In the genomic region with DNA sequence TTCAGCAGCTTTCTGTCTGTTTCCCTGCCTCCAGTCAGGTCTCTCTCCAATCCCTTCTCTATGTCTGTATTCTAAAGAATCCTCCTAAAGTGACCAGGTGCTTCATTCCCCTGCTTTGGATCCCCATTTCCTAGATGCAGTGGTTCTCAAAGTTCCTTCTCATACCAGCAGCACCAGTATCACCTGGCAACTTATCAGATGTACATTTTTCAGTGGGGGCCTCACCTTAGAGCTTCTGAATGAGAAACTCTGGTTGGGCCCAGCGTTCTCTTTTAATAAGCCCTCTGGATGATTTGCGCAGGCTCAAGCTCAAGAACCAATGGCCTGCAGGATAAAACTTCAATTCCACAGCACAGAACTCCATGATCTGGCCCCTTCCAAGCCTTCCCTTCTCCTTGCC, we compare ENCODE assay signal across 18 cellular contexts. TPM values are rescaled to one million over a fixed set of nuclear protein-coding genes. Genes with fewer than 3 reads are reported as not detected.
A peak's percentile ranks its signal among the peaks of the same experiment; 100 is the strongest.
DNase-seq lines count a peak whose midpoint lies in the region; ATAC-seq and TF ChIP-seq lines count a peak whose summit lies in the region.
"Had no signal": no experiment of that assay in that cellular context is flagged by ENCODE, and none has a peak within 500 bp of the region (broad histone marks: within the 10 kb centered on the region; RNA-seq: fewer than 3 reads in every experiment).

No MANE protein-coding gene starts in this region.

- H3K14ac ChIP-seq in trophoblast cell (ENCODE audit: low read length): no peak overlapping the region

- no peaks in the 10 kb centered on the region for H3K36me3 Mint-ChIP-seq in activated T-helper 17 cell treated with anti-CD3 and anti-CD28 coated beads, Interleukin-2, amount 50 U/mL, for 72 hours (ENCODE audit: low read depth)
- peaks cover 3% of the 10 kb centered on the region for H3K36me3 Mint-ChIP-seq in effector memory CD8-positive, alpha-beta T cell (ENCODE audit: insufficient read depth)

- H3K27ac ChIP-seq in RWPE1: peak overlapping the region; percentile 24; the same call in 1 of the 2 replicates
- H3K27ac ChIP-seq in trophoblast cell (ENCODE audit: low read depth, low read length): no peak overlapping the region
- H3K27ac ChIP-seq: GM23248 had no signal

- H3K36me3 ChIP-seq in trophoblast cell (ENCODE audit: control insufficient read depth in 1 of 2, insufficient read depth in 2 of 2, low read length in 2 of 2): no peaks in the 10 kb centered on the region

- no peak overlapping the region for H4K91ac ChIP-seq in trophoblast cell (ENCODE audit: low read depth, low read length)

- POLR2A ChIA-PET in RWPE1 (lab: Yijun Ruan, JAX; ENCODE audit: low non-redundant PET): no interaction called here

- no peak overlapping the region for H2BK5ac ChIP-seq in trophoblast cell (ENCODE audit: low read depth, low read length, poor library complexity)

- TF ChIP-seq CTCF in RWPE1 (conservative IDR thresholded peaks at IDR 0.05; ENCODE audit: low read depth): no peak

- CTCF ChIA-PET in RWPE1 (lab: Yijun Ruan, JAX): interaction anchor here (0.7 to 3.7 kb wide), 3 partner anchors 26 to 46 kb away, joined by 3 to 20 read pairs (median 3); no protein-coding TSS in a partner anchor

- DNase-seq in RWPE1 (ENCODE audit: low spot score) (no peak), trophoblast cell (peak; percentile 61 to 85), activated T-cell treated with anti-CD3 and anti-CD28 coated beads for 4 hours (no peak)
- DNase-seq in effector memory CD8-positive, alpha-beta T cell: no peak
- DNase-seq: C1 segment of cervical spinal cord; CD4-positive, CD25-positive, alpha-beta regulatory T cell; CD8-positive, alpha-beta memory T cell; DMS 273 treated with DMSO at 0.1 percent for 48 hours; DMS79; EL; GDM1; GM23248; H7; HCEC 1CT had no signal

- H3K79me1 ChIP-seq in trophoblast cell (ENCODE audit: low read length): no peaks in the 10 kb centered on the region

- H2BK12ac ChIP-seq in trophoblast cell (ENCODE audit: low read length): no peak overlapping the region

- no peak overlapping the region for H2AK5ac ChIP-seq in trophoblast cell (ENCODE audit: low read length)

- H3K4ac ChIP-seq in trophoblast cell (ENCODE audit: low read depth, low read length): no peak overlapping the region

- H3K27me3 Mint-ChIP-seq in activated T-helper 17 cell treated with anti-CD3 and anti-CD28 coated beads, Interleukin-2, amount 50 U/mL, for 72 hours: no peaks in the 10 kb centered on the region
- H3K27me3 Mint-ChIP-seq in effector memory CD8-positive, alpha-beta T cell: no peaks in the 10 kb centered on the region
- H3K27me3 Mint-ChIP-seq: CD4-positive, CD25-positive, alpha-beta regulatory T cell; CD8-positive, alpha-beta memory T cell had no signal

- peak overlapping the region; percentile 37 for H3K27ac Mint-ChIP-seq in activated T-helper 17 cell treated with anti-CD3 and anti-CD28 coated beads, Interleukin-2, amount 50 U/mL, for 72 hours
- peak overlapping the region; percentile 3 to 61 for H3K27ac Mint-ChIP-seq in effector memory CD8-positive, alpha-beta T cell

- no peak overlapping the region for H3K23ac ChIP-seq in trophoblast cell (ENCODE audit: low read length)

- peaks cover 5% of the 10 kb centered on the region for H3K4me1 Mint-ChIP-seq in activated T-helper 17 cell treated with anti-CD3 and anti-CD28 coated beads, Interleukin-2, amount 50 U/mL, for 72 hours
- no peaks in the 10 kb centered on the region for H3K4me1 Mint-ChIP-seq in effector memory CD8-positive, alpha-beta T cell (ENCODE audit: low read depth in 2 of 2)

- H4K8ac ChIP-seq in trophoblast cell (ENCODE audit: low read depth, low read length): no peak overlapping the region

- no peak overlapping the region for H3K9ac ChIP-seq in trophoblast cell (ENCODE audit: low read length)
- H3K9ac ChIP-seq: GM23248 had no signal

- no peak for ATAC-seq in activated T-helper 17 cell treated with anti-CD3 and anti-CD28 coated beads, Interleukin-2, amount 50 U/mL, for 72 hours (replicated peaks)
- ATAC-seq in effector memory CD8-positive, alpha-beta T cell (replicated peaks): no peak
- no peak for ATAC-seq in GM18502 (IDR thresholded peaks at IDR 0.05; ENCODE audit: poor library complexity, unreplicated experiment)
- ATAC-seq in GM21381 (IDR thresholded peaks at IDR 0.05; ENCODE audit: unreplicated experiment): no peak

- no CpG with 5 or more reads among the region's 2 CpGs for WGBS in trophoblast cell (ENCODE audit: extremely low coverage, insufficient coverage, insufficient read length)

- no peak overlapping the region for H3K4me3 ChIP-seq in trophoblast cell (ENCODE audit: low read depth, low read length)
- H3K4me3 ChIP-seq: GM23248 had no signal

- H3K9me3 Mint-ChIP-seq in activated T-helper 17 cell treated with anti-CD3 and anti-CD28 coated beads, Interleukin-2, amount 50 U/mL, for 72 hours: peaks cover 3% of the 10 kb centered on the region
- H3K9me3 Mint-ChIP-seq in effector memory CD8-positive, alpha-beta T cell: no peaks in the 10 kb centered on the region
- H3K9me3 Mint-ChIP-seq: CD4-positive, CD25-positive, alpha-beta regulatory T cell; CD8-positive, alpha-beta memory T cell had no signal

- no peak overlapping the region for H3K4me3 Mint-ChIP-seq in activated T-helper 17 cell treated with anti-CD3 and anti-CD28 coated beads, Interleukin-2, amount 50 U/mL, for 72 hours
- H3K4me3 Mint-ChIP-seq in effector memory CD8-positive, alpha-beta T cell: no peak overlapping the region
- H3K4me3 Mint-ChIP-seq: CD4-positive, CD25-positive, alpha-beta regulatory T cell; CD8-positive, alpha-beta memory T cell had no signal

- no peaks in the 10 kb centered on the region for H3K9me3 ChIP-seq in trophoblast cell (ENCODE audit: insufficient read depth, low read depth, low read length)

- no peak overlapping the region for H4K12ac ChIP-seq in trophoblast cell (ENCODE audit: low read depth, low read length)

- peaks cover 0 to 5% of the 10 kb centered on the region in 2 experiments for H3K4me1 ChIP-seq in trophoblast cell (ENCODE audit: control insufficient read depth in 1 of 2, insufficient read depth in 2 of 2, low read length in 2 of 2)

- H3K18ac ChIP-seq in trophoblast cell (ENCODE audit: low read length): no peak overlapping the region

- no peak overlapping the region for H2BK120ac ChIP-seq in trophoblast cell (ENCODE audit: insufficient read depth, low read length, poor library complexity)

- no peak overlapping the region for H2AFZ ChIP-seq in trophoblast cell (ENCODE audit: insufficient read depth, low read length, poor library complexity)
- H2AFZ ChIP-seq: GM23248 had no signal

- no peaks in the 10 kb centered on the region for H3K79me2 ChIP-seq in trophoblast cell (ENCODE audit: control insufficient read depth, insufficient read depth, low read length, poor library complexity)

- no peaks in the 10 kb centered on the region for H3K27me3 ChIP-seq in trophoblast cell (ENCODE audit: insufficient read depth, low read length)

- H3K4me2 ChIP-seq in trophoblast cell (ENCODE audit: low read length): no peak overlapping the region

RNA-seq across cellular contexts. Expression of a gene that starts 25.4 kb away (rescaled TPM):
- total RNA-seq in activated T-helper 17 cell treated with anti-CD3 and anti-CD28 coated beads, Interleukin-2, amount 50 U/mL, for 72 hours: under 1 TPM in 1 of 2 donors, not detected in 1; 0.32 TPM
- 0.36 and 0.37 TPM in 2 replicates for polyA plus RNA-seq in trophoblast cell (2013)
- total RNA-seq: A172 had no signal
- polyA plus RNA-seq: CD4-positive, CD25-positive, alpha-beta regulatory T cell; CD8-positive, alpha-beta memory T cell; GM23248 had no signal

RNA-seq across cellular contexts. Expression of a gene that starts 38.5 kb away (rescaled TPM):
- 10 to 100 TPM in 1 of 2 donors, 1 to 10 TPM in 1; 9.4 to 26.5 TPM for total RNA-seq in activated T-helper 17 cell treated with anti-CD3 and anti-CD28 coated beads, Interleukin-2, amount 50 U/mL, for 72 hours
- polyA plus RNA-seq in trophoblast cell (2013): 11.1 and 11.7 TPM in 2 replicates

Comparison
In these comparisons a context has a peak if more than half of its experiments do, and no peak if none do; other contexts are left out.
1. DNase-seq: peak in trophoblast cell (2 of 2); none in RWPE1 (single experiment), effector memory CD8-positive, alpha-beta T cell (0 of 3) and activated T-cell treated with anti-CD3 and anti-CD28 coated beads for 4 hours (single experiment).